8 cellular contexts compared by ENCODE assay signal in genomic region chr11:61336171-61336935, GRCh38. TPM values are rescaled to one million over a fixed set of nuclear protein-coding genes. Genes with fewer than 3 reads are reported as not detected.
DNase-seq lines count a peak whose midpoint lies in the region; ATAC-seq and TF ChIP-seq lines count a peak whose summit lies in the region.

No MANE protein-coding gene starts in this region.

- H3F3A ChIP-seq in DOHH2 (ENCODE audit: control insufficient read depth, insufficient read depth): 0 out of 2 replicates have a peak, but pooled peaks cover 4% of the 10 kb centered on the region

- peak overlapping the region; percentile 59 for H3K4me2 ChIP-seq in DOHH2 (ENCODE audit: low read length)

- WGBS in ovary, 3 donors: 24 to 26% (median 24%) methylated on average over 8 of the region's 8 CpGs

- no peaks in the 10 kb centered on the region for H3K27me3 ChIP-seq in DOHH2 (ENCODE audit: control insufficient read depth, low read length)
- H3K27me3 ChIP-seq in ovary: no peaks in the 10 kb centered on the region
- H3K27me3 ChIP-seq in tibial artery: no peaks in the 10 kb centered on the region

- H4K20me1 ChIP-seq in DOHH2 (ENCODE audit: control insufficient read depth, insufficient read depth, low read depth, low read length): peaks cover 4% of the 10 kb centered on the region; the same call in 1 of the 2 replicates

- no peaks in the 10 kb centered on the region for H3K9me2 ChIP-seq in DOHH2 (replicated peaks; ENCODE audit: control insufficient read depth, low read length)

- intact Hi-C loops in ovary (cut with DNase I): loop anchor here (1.0 to 2.0 kb wide), 3 partner anchors 44 to 49 kb away; no protein-coding TSS in a partner anchor
- intact Hi-C loops in tibial artery (cut with DNase I; ENCODE audit: low total_unique reads): no loop called here

- TF ChIP-seq CTCF in DOHH2 (IDR thresholded peaks at IDR 0.05; ENCODE audit: low read depth, low read length, poor library complexity, severe bottlenecking): peak; percentile 98
- TF ChIP-seq CTCF in ovary (IDR thresholded peaks at IDR 0.05): peak; percentile 92 to 98 (median 95)
- peak; percentile 98 to 99 for TF ChIP-seq CTCF in tibial artery (IDR thresholded peaks at IDR 0.05)

- H3K9me3 ChIP-seq in DOHH2 (ENCODE audit: control insufficient read depth, insufficient read depth, low read length): no peaks in the 10 kb centered on the region
- no peaks in the 10 kb centered on the region for H3K9me3 ChIP-seq in ovary
- no peaks in the 10 kb centered on the region for H3K9me3 ChIP-seq in tibial artery

- CTCF ChIA-PET in HEK293T (lab: Yijun Ruan, JAX): interaction anchor here (0.6 to 2.2 kb wide), 21 partner anchors 9 to 300 kb away, joined by 3 to 77 read pairs (median 3); partner anchors contain the start of genes CPSF7, CYB561A3, PGA3 and SDHAF2

- H3K36me3 ChIP-seq in DOHH2 (ENCODE audit: control insufficient read depth, low read length): peaks cover 17% of the 10 kb centered on the region
- H3K36me3 ChIP-seq in ovary: no peaks in the 10 kb centered on the region
- H3K36me3 ChIP-seq in tibial artery: peaks cover 0 to 29% (median 0%) of the 10 kb centered on the region in 3 donors

- H3K4me3 ChIP-seq in DOHH2 (ENCODE audit: low read length) (peak overlapping the region; percentile 34), ovary (no peak overlapping the region), tibial artery (no peak overlapping the region)

- peak; percentile 73 for ATAC-seq in SK-N-SH treated with all-trans-retinoic acid at 6 μM for 48 hours

- DNase-seq in HEK293T (ENCODE audit: extremely low spot score): peak; percentile 87
- peak; percentile 83 for DNase-seq in NCI-H1092 treated with DMSO at 0.1 percent for 48 hours (lab: John Stamatoyannopoulos, UW)
- peak; percentile 83 for DNase-seq in activated naive CD4-positive, alpha-beta T cell treated with anti-CD3 and anti-CD28 coated beads, Interleukin-2, amount 50 U/mL, for 16 hours
- peak; percentile 80 for DNase-seq in glomerular visceral epithelial cell (ENCODE audit: extremely low spot score)
- DNase-seq in ovary: peak; percentile 83 to 91 (median 86)
- peak; percentile 60 to 86 for DNase-seq in tibial artery

- TF ChIP-seq EP300 in ovary (IDR thresholded peaks at IDR 0.05): no peak

- POLR2A ChIA-PET in HEK293T (lab: Yijun Ruan, JAX): interaction anchor here (0.7 to 7.2 kb wide), 13 partner anchors 9 to 93 kb away, joined by 3 to 103 read pairs (median 4); partner anchors contain the start of genes CPSF7, CYB561A3, SDHAF2 and TMEM138

- peaks cover 42% of the 10 kb centered on the region for H3K4me1 ChIP-seq in DOHH2 (ENCODE audit: control insufficient read depth, low read length)
- H3K4me1 ChIP-seq in ovary (ENCODE audit: insufficient read depth): peaks cover 25% of the 10 kb centered on the region
- H3K4me1 ChIP-seq in tibial artery: peaks cover 0 to 31% (median 14%) of the 10 kb centered on the region in 4 donors

- H3K27ac ChIP-seq in DOHH2 (ENCODE audit: low read depth, low read length) (peak overlapping the region; percentile 21; the same call in 1 of the 2 replicates), ovary (peak overlapping the region in 1 of 2 donors; percentile 92), tibial artery (peak overlapping the region in 1 of 2 donors; percentile 54)

- no peak for TF ChIP-seq POLR2A in ovary (IDR thresholded peaks at IDR 0.05)

- H3K79me2 ChIP-seq in DOHH2 (ENCODE audit: control insufficient read depth, low read length): peaks cover 26% of the 10 kb centered on the region

TF ChIP-seq in HEK293T, 16 proteins besides CTCF, POLR2A, EP300 and RAD21:
- TF ChIP-seq NFRKB (IDR thresholded peaks at IDR 0.05) (no peak), SUZ12 (IDR thresholded peaks at IDR 0.05) (no peak), L3MBTL2 (conservative IDR thresholded peaks at IDR 0.05) (no peak), ZNF384 (IDR thresholded peaks at IDR 0.05) (no peak)
TF ChIP-seq in HEK293T: peak in this region for 0.

TF ChIP-seq in SK-N-SH treated with all-trans-retinoic acid at 6 μM for 48 hours, 23 proteins besides CTCF, POLR2A, EP300 and RAD21:
- no peak for TF ChIP-seq ZFP3 (CRISPR knock-in tag; IDR thresholded peaks at IDR 0.05)
- no peak for TF ChIP-seq ZC3H10 (CRISPR knock-in tag; IDR thresholded peaks at IDR 0.05)
- TF ChIP-seq RARB (CRISPR knock-in tag; IDR thresholded peaks at IDR 0.05): no peak
- TF ChIP-seq ARNTL (CRISPR knock-in tag; IDR thresholded peaks at IDR 0.05; ENCODE audit: borderline replicate concordance, low read depth): no peak
- no peak for TF ChIP-seq OSR1 (CRISPR knock-in tag; IDR thresholded peaks at IDR 0.05)
- no peak for TF ChIP-seq TOX (CRISPR knock-in tag; IDR thresholded peaks at IDR 0.05; ENCODE audit: borderline replicate concordance)
- no peak for TF ChIP-seq BACH2 (CRISPR knock-in tag; IDR thresholded peaks at IDR 0.05; ENCODE audit: borderline replicate concordance)
- no peak for TF ChIP-seq ZNF565 (CRISPR knock-in tag; conservative IDR thresholded peaks at IDR 0.05; ENCODE audit: low read depth)
- no peak for TF ChIP-seq SNAI2 (CRISPR knock-in tag; IDR thresholded peaks at IDR 0.05)
- no peak for TF ChIP-seq TSHZ2 (CRISPR knock-in tag; IDR thresholded peaks at IDR 0.05)
- TF ChIP-seq PATZ1 (CRISPR knock-in tag; IDR thresholded peaks at IDR 0.05; ENCODE audit: borderline replicate concordance): no peak
- TF ChIP-seq TCF4 (CRISPR knock-in tag; IDR thresholded peaks at IDR 0.05; ENCODE audit: borderline replicate concordance): no peak
- TF ChIP-seq ESRRG (CRISPR knock-in tag; IDR thresholded peaks at IDR 0.05): no peak
- TF ChIP-seq POU6F1 (CRISPR knock-in tag; IDR thresholded peaks at IDR 0.05; ENCODE audit: borderline replicate concordance, low read depth): no peak
- no peak for TF ChIP-seq CSDC2 (CRISPR knock-in tag; IDR thresholded peaks at IDR 0.05)
- no peak for TF ChIP-seq GLIS3 (CRISPR knock-in tag; IDR thresholded peaks at IDR 0.05)
- TF ChIP-seq ZNF8 (CRISPR knock-in tag; IDR thresholded peaks at IDR 0.05): no peak

RNA-seq across cellular contexts. Expression of gene TKFC, which starts 3.3 kb away (rescaled TPM):
- total RNA-seq in ovary: 10 to 100 TPM; 19.0 to 41.4 (median 36.3) TPM
- polyA plus RNA-seq in ovary: 10 to 100 TPM; 22.6 to 27.0 TPM

RNA-seq across cellular contexts. Expression of gene DDB1, which starts 3.4 kb away (rescaled TPM):
- total RNA-seq in ovary: 100 to 1,000 TPM; 117 to 264 (median 217) TPM
- 100 to 1,000 TPM; 137 to 270 TPM for polyA plus RNA-seq in ovary

RNA-seq across cellular contexts. Expression of gene CYB561A3, which starts 25.3 kb away (rescaled TPM):
- total RNA-seq in ovary: 10 to 100 TPM; 24.1 to 58.3 (median 44.1) TPM
- polyA plus RNA-seq in ovary: 10 to 100 TPM; 33.4 to 45.7 TPM

RNA-seq across cellular contexts. Expression of gene TMEM138, which starts 25.8 kb away (rescaled TPM):
- total RNA-seq in ovary: 100 to 1,000 TPM in 1 of 7 donors, 10 to 100 TPM in 6; 21.5 to 102 (median 53.4) TPM
- 100 to 1,000 TPM in 1 of 2 donors, 10 to 100 TPM in 1; 33.7 to 115 TPM for polyA plus RNA-seq in ovary

RNA-seq across cellular contexts. Expression of gene VWCE, which starts 41.2 kb away (rescaled TPM):
- total RNA-seq in ovary: 10 to 100 TPM in 6 of 7 donors, 1 to 10 TPM in 1; 9.4 to 39.9 (median 17.2) TPM
- 1 to 10 TPM; 1.9 to 6.9 TPM for polyA plus RNA-seq in ovary
